In genomic region chr16:77991701-77992100, GRCh38 we compare ENCODE assay signal across 1 cellular context.
TF ChIP-seq lines count a peak whose summit lies in the region.

No MANE protein-coding gene starts in this region.

TF ChIP-seq in GM23338, 12 proteins besides CTCF, POLR2A, EP300 and RAD21 (continued from another document):
- TF ChIP-seq, protein P1, sequence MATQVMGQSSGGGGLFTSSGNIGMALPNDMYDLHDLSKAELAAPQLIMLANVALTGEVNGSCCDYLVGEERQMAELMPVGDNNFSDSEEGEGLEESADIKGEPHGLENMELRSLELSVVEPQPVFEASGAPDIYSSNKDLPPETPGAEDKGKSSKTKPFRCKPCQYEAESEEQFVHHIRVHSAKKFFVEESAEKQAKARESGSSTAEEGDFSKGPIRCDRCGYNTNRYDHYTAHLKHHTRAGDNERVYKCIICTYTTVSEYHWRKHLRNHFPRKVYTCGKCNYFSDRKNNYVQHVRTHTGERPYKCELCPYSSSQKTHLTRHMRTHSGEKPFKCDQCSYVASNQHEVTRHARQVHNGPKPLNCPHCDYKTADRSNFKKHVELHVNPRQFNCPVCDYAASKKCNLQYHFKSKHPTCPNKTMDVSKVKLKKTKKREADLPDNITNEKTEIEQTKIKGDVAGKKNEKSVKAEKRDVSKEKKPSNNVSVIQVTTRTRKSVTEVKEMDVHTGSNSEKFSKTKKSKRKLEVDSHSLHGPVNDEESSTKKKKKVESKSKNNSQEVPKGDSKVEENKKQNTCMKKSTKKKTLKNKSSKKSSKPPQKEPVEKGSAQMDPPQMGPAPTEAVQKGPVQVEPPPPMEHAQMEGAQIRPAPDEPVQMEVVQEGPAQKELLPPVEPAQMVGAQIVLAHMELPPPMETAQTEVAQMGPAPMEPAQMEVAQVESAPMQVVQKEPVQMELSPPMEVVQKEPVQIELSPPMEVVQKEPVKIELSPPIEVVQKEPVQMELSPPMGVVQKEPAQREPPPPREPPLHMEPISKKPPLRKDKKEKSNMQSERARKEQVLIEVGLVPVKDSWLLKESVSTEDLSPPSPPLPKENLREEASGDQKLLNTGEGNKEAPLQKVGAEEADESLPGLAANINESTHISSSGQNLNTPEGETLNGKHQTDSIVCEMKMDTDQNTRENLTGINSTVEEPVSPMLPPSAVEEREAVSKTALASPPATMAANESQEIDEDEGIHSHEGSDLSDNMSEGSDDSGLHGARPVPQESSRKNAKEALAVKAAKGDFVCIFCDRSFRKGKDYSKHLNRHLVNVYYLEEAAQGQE (IDR thresholded peaks at IDR 0.05; ENCODE audit: unreplicated experiment): no peak
- TF ChIP-seq ZNF331 (CRISPR knock-in tag; IDR thresholded peaks at IDR 0.05; ENCODE audit: low read depth) (no peak), EZH2 (IDR thresholded peaks at IDR 0.05; ENCODE audit: low read depth, unreplicated experiment) (no peak), EZH2phosphoT487 (IDR thresholded peaks at IDR 0.05; ENCODE audit: unreplicated experiment) (no peak), CREB1 (CRISPR knock-in tag; IDR thresholded peaks at IDR 0.05; ENCODE audit: low read depth) (no peak)
